Comparison of ENCODE assay signal across 8 cellular contexts in the genomic region with DNA sequence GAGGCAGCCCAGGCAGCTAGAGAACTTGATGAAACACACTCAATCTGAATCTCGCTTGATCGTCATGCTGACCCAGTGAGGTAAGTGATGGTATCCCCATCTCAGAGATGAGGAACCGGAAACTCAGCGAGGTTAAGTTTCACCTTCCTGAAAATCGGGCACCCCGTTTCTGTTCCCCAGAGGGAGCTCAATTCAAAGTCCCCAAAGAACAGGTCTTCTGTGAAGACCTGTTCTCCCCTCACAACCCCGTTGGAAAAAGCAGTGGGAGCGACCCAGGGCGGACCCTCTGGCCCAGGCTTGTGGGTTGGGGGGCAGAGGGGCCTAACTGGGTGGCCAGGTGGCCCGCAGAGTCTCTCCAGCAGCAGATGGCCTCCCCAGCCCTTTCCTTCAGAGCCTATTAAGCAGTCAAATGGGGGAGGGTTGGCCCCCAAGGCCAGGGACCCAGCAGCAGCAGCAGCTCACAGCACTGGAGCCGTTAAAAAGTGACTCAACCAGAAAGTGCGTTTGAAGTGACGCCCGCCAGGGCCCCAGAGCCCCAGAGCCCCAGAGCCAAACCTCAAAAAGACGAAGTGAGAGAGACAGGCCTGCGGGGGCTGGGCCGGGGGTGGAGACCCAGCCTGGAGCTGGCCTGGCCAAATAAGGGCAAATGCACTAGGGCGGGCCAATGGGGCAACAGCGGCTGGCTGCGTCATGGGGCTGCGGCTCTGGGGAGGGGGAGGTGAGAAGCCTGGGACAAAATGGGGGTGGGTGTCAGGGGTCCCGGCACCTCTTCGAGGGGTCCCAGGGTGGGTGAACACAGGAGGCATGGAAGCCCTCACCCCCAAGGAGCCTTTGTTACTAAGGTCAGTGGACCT. TPM values are rescaled to one million over a fixed set of nuclear protein-coding genes. Genes with fewer than 3 reads are reported as not detected.
A peak's percentile ranks its signal among the peaks of the same experiment; 100 is the strongest.
DNase-seq lines count a peak whose midpoint lies in the region; ATAC-seq and TF ChIP-seq lines count a peak whose summit lies in the region.

No MANE protein-coding gene starts in this region.

- peak overlapping the region; percentile 89 to 100 (median 95) for H3K4me3 Mint-ChIP-seq in CD8-positive, alpha-beta memory T cell
- H3K4me3 Mint-ChIP-seq in activated CD4-positive, alpha-beta T cell treated with anti-CD3 and anti-CD28 coated beads, Interleukin-2, amount 10 ng/mL, durations not matched to agents 24 days and 14 days = peak overlapping the region; percentile 91

- no peak for TF ChIP-seq EP300 in Ishikawa (IDR thresholded peaks at IDR 0.05; ENCODE audit: borderline replicate concordance)

- H3K9me3 ChIP-seq in CD8-positive, alpha-beta memory T cell (ENCODE audit: low read length) = no peaks in the 10 kb centered on the region

- H3K4me1 Mint-ChIP-seq in CD8-positive, alpha-beta memory T cell = peaks cover 79 to 92% (median 87%) of the 10 kb centered on the region in 3 donors
- peaks cover 59% of the 10 kb centered on the region for H3K4me1 Mint-ChIP-seq in activated CD4-positive, alpha-beta T cell treated with anti-CD3 and anti-CD28 coated beads, Interleukin-2, amount 10 ng/mL, durations not matched to agents 24 days and 14 days

- peak; percentile 57 for ATAC-seq in GM21529 (IDR thresholded peaks at IDR 0.05; ENCODE audit: unreplicated experiment)

- H3K27ac Mint-ChIP-seq in CD8-positive, alpha-beta memory T cell = peak overlapping the region; percentile 93 to 100 (median 98)
- H3K27ac Mint-ChIP-seq in activated CD4-positive, alpha-beta T cell treated with anti-CD3 and anti-CD28 coated beads, Interleukin-2, amount 10 ng/mL, durations not matched to agents 24 days and 14 days = peak overlapping the region; percentile 100

- no peaks in the 10 kb centered on the region for H3K27me3 ChIP-seq in CD8-positive, alpha-beta memory T cell (ENCODE audit: insufficient read depth, low read length, poor library complexity, severe bottlenecking)
- H3K27me3 ChIP-seq in dorsolateral prefrontal cortex = no peaks in the 10 kb centered on the region

- H3K4me3 ChIP-seq in CD8-positive, alpha-beta memory T cell (ENCODE audit: low read length) = peak overlapping the region; percentile 98
- H3K4me3 ChIP-seq in dorsolateral prefrontal cortex = peak overlapping the region in 5 of 59 donors; percentile 0 to 33 (median 21)

- H3K36me3 Mint-ChIP-seq in CD8-positive, alpha-beta memory T cell = peaks cover 3 to 46% (median 6%) of the 10 kb centered on the region in 3 donors
- H3K36me3 Mint-ChIP-seq in activated CD4-positive, alpha-beta T cell treated with anti-CD3 and anti-CD28 coated beads, Interleukin-2, amount 10 ng/mL, durations not matched to agents 24 days and 14 days (ENCODE audit: low read depth) = peaks cover 43% of the 10 kb centered on the region

- peaks cover 85% of the 10 kb centered on the region for H3K4me1 ChIP-seq in CD8-positive, alpha-beta memory T cell (ENCODE audit: insufficient read depth, low read length)

- CTCF ChIA-PET in CD8-positive, alpha-beta memory T cell (lab: Charles Lee) = interaction anchor here (0.9 to 13.8 kb wide), 5 partner anchors 6 to 80 kb away, joined by 3 to 504 read pairs (median 90); partner anchors contain the start of genes RNF43, SUPT4H1 and TSPOAP1

- peak overlapping the region; percentile 96 for H3K27ac ChIP-seq in CD8-positive, alpha-beta memory T cell (ENCODE audit: low read depth, low read length)
- peak overlapping the region in 53 of 59 donors; percentile 21 to 90 (median 70) for H3K27ac ChIP-seq in dorsolateral prefrontal cortex

- H3K36me3 ChIP-seq in CD8-positive, alpha-beta memory T cell (ENCODE audit: insufficient read depth, low read length) = no peaks in the 10 kb centered on the region

- DNase-seq in CD8-positive, alpha-beta memory T cell = peak; percentile 83 to 95 (median 91)
- DNase-seq in activated CD4-positive, alpha-beta T cell treated with anti-CD3 and anti-CD28 coated beads, Interleukin-2, amount 10 ng/mL, durations not matched to agents 24 days and 14 days = peak; percentile 98
- DNase-seq in dorsolateral prefrontal cortex = peak in 3 of 10 donors; percentile 46 to 60 (median 57)
- peak; percentile 14 for DNase-seq in midbrain (lab: John Stamatoyannopoulos, UW)
- DNase-seq in stimulated activated CD8-positive, alpha-beta memory T cell treated with anti-CD3 and anti-CD28 coated beads, Interleukin-4, amount 100 ng/mL, for 48 hours = peak; percentile 94
- no peak for DNase-seq in NCI-H1105 (lab: John Stamatoyannopoulos, UW)

- peaks cover 0 to 2% of the 10 kb centered on the region in 2 donors for H3K27me3 Mint-ChIP-seq in CD8-positive, alpha-beta memory T cell
- H3K27me3 Mint-ChIP-seq in activated CD4-positive, alpha-beta T cell treated with anti-CD3 and anti-CD28 coated beads, Interleukin-2, amount 10 ng/mL, durations not matched to agents 24 days and 14 days = no peaks in the 10 kb centered on the region

- TF ChIP-seq RAD21 in Ishikawa (IDR thresholded peaks at IDR 0.05; ENCODE audit: low read depth) = no peak

- no peak for TF ChIP-seq CTCF in dorsolateral prefrontal cortex (IDR thresholded peaks at IDR 0.05 in 54 of 56, conservative IDR thresholded peaks at IDR 0.05 in 2 of 56; ENCODE audit: low read depth in 1 of 56, partially characterized antibody in 56 of 56)

- POLR2A ChIA-PET in CD8-positive, alpha-beta memory T cell (lab: Charles Lee) = interaction anchor here (1.2 to 13.6 kb wide), 7 partner anchors 4 to 818 kb away, joined by 3 to 491 read pairs (median 47); partner anchors contain the start of genes PRR11, SKA2, SUPT4H1 and TSPOAP1

- intact Hi-C loops in activated CD4-positive, alpha-beta T cell treated with anti-CD3 and anti-CD28 coated beads, Interleukin-2, amount 10 ng/mL, durations not matched to agents 24 days and 14 days (cut with micrococcal nuclease) = loop anchor here (1.0 to 10.0 kb wide), 9 partner anchors 9 to 1504 kb away; partner anchors contain the start of genes PRR11, SKA2, SUPT4H1 and VEZF1
- intact Hi-C loops in dorsolateral prefrontal cortex (cut with DNase I) = no loop called here

- no peaks in the 10 kb centered on the region for H3K9me3 Mint-ChIP-seq in CD8-positive, alpha-beta memory T cell
- no peaks in the 10 kb centered on the region for H3K9me3 Mint-ChIP-seq in activated CD4-positive, alpha-beta T cell treated with anti-CD3 and anti-CD28 coated beads, Interleukin-2, amount 10 ng/mL, durations not matched to agents 24 days and 14 days

TF ChIP-seq in Ishikawa, 13 proteins besides CTCF, POLR2A, EP300 and RAD21:
- TF ChIP-seq EGR1 (IDR thresholded peaks at IDR 0.05) (no peak), ZBTB7A (IDR thresholded peaks at IDR 0.05; ENCODE audit: low read depth) (peak; percentile 74; the same call in 1 of the 2 replicates), REST (IDR thresholded peaks at IDR 0.05; ENCODE audit: low read depth) (no peak)

RNA-seq across cellular contexts. Expression of gene TSPOAP1, which starts 9.2 kb away (rescaled TPM):
- 10 to 100 TPM; 14.4 to 15.0 TPM for total RNA-seq in CD8-positive, alpha-beta memory T cell
- 4.0 TPM for polyA plus RNA-seq in CD8-positive, alpha-beta memory T cell
- 22.6 and 23.6 TPM in 2 replicates for total RNA-seq in activated CD4-positive, alpha-beta T cell treated with anti-CD3 and anti-CD28 coated beads, Interleukin-2, amount 10 ng/mL, durations not matched to agents 24 days and 14 days
- total RNA-seq in dorsolateral prefrontal cortex = 100 to 1,000 TPM in 109 of 120 experiments, 10 to 100 TPM in 11; 44.2 to 218 (median 128) TPM

RNA-seq across cellular contexts. Expression of gene SUPT4H1, which starts 14.2 kb away (rescaled TPM):
- total RNA-seq in CD8-positive, alpha-beta memory T cell = 100 to 1,000 TPM; 145 to 149 TPM
- polyA plus RNA-seq in CD8-positive, alpha-beta memory T cell = 97.5 TPM
- 139 and 143 TPM in 2 replicates for total RNA-seq in activated CD4-positive, alpha-beta T cell treated with anti-CD3 and anti-CD28 coated beads, Interleukin-2, amount 10 ng/mL, durations not matched to agents 24 days and 14 days
- total RNA-seq in dorsolateral prefrontal cortex = 10 to 100 TPM; 34.1 to 73.3 (median 52.1) TPM

RNA-seq across cellular contexts. Expression of gene MPO, which starts 57.1 kb away (rescaled TPM):
- total RNA-seq in CD8-positive, alpha-beta memory T cell = not detected
- not detected for polyA plus RNA-seq in CD8-positive, alpha-beta memory T cell
- not detected in 2 replicates for total RNA-seq in activated CD4-positive, alpha-beta T cell treated with anti-CD3 and anti-CD28 coated beads, Interleukin-2, amount 10 ng/mL, durations not matched to agents 24 days and 14 days
- total RNA-seq in dorsolateral prefrontal cortex = 1 to 10 TPM in 85 of 120 experiments, under 1 TPM in 35; 0.24 to 8.7 (median 1.6) TPM
